1 cellular context compared by ENCODE assay signal in the genomic region with DNA sequence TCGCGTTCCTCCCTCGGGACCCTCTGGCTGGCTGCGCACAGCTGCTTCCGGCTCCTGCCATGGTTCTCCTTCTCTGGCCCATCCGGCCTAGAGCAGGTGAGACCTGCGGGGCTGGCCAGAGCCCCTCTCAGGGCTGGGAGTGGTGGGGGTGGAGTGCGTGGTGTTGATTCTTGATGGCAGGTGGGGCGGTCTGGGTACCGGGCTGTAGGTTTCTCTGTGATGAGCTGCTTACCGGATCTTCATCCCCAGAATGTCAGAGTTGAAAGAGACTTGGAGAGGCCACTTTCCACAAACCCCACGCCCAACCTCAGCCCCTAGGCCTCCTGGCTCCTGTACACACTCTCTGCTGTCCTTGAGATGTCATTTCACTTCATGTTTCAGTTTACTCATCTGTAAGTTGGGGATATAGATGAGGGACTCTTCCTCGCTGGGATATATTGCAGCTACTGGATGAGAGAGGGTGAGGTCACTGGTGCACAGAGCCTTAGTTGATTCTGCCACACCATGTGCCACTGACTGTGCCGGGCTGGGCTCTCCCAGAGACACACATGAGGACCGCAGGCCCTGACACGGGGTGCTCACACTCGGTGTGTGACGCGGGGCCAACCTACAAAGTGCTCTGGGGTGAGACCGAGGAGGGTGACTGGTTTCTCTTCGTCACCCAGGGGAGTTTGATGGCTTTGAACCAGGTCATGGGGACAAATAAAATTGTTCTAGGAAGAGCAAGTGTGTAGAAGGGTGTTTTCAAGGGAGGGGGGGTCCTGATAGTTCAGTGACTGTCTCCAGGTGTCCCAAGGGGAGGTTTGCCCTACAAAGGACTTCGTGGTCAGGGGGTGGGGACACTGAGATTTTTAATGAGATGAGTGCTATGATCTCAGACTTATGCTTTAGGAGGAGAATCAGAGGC.
TF ChIP-seq lines count a peak whose summit lies in the region.

No MANE protein-coding gene starts in this region.

TF ChIP-seq in SK-N-SH, 30 proteins besides CTCF, POLR2A, EP300 and RAD21:
- no peak for TF ChIP-seq FOXJ3 (CRISPR knock-in tag; IDR thresholded peaks at IDR 0.05)
- no peak for TF ChIP-seq RXRA (IDR thresholded peaks at IDR 0.05; ENCODE audit: borderline replicate concordance, low read depth)
- no peak for TF ChIP-seq FOXM1 (IDR thresholded peaks at IDR 0.05; ENCODE audit: low read depth)
- TF ChIP-seq SMC3 (IDR thresholded peaks at IDR 0.05; ENCODE audit: low read depth, low read length) = no peak
- TF ChIP-seq, protein P1, sequence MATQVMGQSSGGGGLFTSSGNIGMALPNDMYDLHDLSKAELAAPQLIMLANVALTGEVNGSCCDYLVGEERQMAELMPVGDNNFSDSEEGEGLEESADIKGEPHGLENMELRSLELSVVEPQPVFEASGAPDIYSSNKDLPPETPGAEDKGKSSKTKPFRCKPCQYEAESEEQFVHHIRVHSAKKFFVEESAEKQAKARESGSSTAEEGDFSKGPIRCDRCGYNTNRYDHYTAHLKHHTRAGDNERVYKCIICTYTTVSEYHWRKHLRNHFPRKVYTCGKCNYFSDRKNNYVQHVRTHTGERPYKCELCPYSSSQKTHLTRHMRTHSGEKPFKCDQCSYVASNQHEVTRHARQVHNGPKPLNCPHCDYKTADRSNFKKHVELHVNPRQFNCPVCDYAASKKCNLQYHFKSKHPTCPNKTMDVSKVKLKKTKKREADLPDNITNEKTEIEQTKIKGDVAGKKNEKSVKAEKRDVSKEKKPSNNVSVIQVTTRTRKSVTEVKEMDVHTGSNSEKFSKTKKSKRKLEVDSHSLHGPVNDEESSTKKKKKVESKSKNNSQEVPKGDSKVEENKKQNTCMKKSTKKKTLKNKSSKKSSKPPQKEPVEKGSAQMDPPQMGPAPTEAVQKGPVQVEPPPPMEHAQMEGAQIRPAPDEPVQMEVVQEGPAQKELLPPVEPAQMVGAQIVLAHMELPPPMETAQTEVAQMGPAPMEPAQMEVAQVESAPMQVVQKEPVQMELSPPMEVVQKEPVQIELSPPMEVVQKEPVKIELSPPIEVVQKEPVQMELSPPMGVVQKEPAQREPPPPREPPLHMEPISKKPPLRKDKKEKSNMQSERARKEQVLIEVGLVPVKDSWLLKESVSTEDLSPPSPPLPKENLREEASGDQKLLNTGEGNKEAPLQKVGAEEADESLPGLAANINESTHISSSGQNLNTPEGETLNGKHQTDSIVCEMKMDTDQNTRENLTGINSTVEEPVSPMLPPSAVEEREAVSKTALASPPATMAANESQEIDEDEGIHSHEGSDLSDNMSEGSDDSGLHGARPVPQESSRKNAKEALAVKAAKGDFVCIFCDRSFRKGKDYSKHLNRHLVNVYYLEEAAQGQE (IDR thresholded peaks at IDR 0.05; ENCODE audit: low read depth, low read length) = no peak
- TF ChIP-seq, protein P2, sequence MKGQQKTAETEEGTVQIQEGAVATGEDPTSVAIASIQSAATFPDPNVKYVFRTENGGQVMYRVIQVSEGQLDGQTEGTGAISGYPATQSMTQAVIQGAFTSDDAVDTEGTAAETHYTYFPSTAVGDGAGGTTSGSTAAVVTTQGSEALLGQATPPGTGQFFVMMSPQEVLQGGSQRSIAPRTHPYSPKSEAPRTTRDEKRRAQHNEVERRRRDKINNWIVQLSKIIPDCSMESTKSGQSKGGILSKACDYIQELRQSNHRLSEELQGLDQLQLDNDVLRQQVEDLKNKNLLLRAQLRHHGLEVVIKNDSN (IDR thresholded peaks at IDR 0.05; ENCODE audit: borderline replicate concordance, low read depth) = no peak
- no peak for TF ChIP-seq TEAD4 (IDR thresholded peaks at IDR 0.05; ENCODE audit: borderline replicate concordance, insufficient read depth)
- no peak for TF ChIP-seq EZH2phosphoT487 (IDR thresholded peaks at IDR 0.05; ENCODE audit: borderline replicate concordance, low read depth)
- TF ChIP-seq, protein P3, sequence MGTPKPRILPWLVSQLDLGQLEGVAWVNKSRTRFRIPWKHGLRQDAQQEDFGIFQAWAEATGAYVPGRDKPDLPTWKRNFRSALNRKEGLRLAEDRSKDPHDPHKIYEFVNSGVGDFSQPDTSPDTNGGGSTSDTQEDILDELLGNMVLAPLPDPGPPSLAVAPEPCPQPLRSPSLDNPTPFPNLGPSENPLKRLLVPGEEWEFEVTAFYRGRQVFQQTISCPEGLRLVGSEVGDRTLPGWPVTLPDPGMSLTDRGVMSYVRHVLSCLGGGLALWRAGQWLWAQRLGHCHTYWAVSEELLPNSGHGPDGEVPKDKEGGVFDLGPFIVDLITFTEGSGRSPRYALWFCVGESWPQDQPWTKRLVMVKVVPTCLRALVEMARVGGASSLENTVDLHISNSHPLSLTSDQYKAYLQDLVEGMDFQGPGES (IDR thresholded peaks at IDR 0.05; ENCODE audit: low read depth, low read length) = no peak
- TF ChIP-seq CHD2 (IDR thresholded peaks at IDR 0.05; ENCODE audit: low read length, partially characterized antibody) = no peak
- TF ChIP-seq GABPA (IDR thresholded peaks at IDR 0.05; ENCODE audit: low read depth) = no peak
TF ChIP-seq in SK-N-SH: peak in this region for 0.
